Comparison of ENCODE assay signal across 11 cellular contexts in genomic region chr17:19383681-19384470, GRCh38. TPM values are rescaled to one million over a fixed set of nuclear protein-coding genes. Genes with fewer than 3 reads are reported as not detected.
DNase-seq lines count a peak whose midpoint lies in the region; ATAC-seq and TF ChIP-seq lines count a peak whose summit lies in the region.
"Had no signal": no experiment of that assay in that cellular context is flagged by ENCODE, and none has a peak within 500 bp of the region (broad histone marks: within the 10 kb centered on the region; RNA-seq: fewer than 3 reads in every experiment).

No MANE protein-coding gene starts in this region.

- no peak overlapping the region for H4K8ac ChIP-seq in trophoblast cell (ENCODE audit: low read depth, low read length)

- H3K36me3 ChIP-seq in gastroesophageal sphincter (peaks cover 0 to 48% of the 10 kb centered on the region in 2 donors), trophoblast cell (ENCODE audit: control insufficient read depth in 1 of 2, insufficient read depth in 2 of 2, low read length in 2 of 2) (peaks cover 57 to 64% of the 10 kb centered on the region in 2 experiments)

- H3K79me2 ChIP-seq in trophoblast cell (ENCODE audit: control insufficient read depth, insufficient read depth, low read length, poor library complexity): peaks cover 4% of the 10 kb centered on the region

- no peaks in the 10 kb centered on the region for H3K79me1 ChIP-seq in trophoblast cell (ENCODE audit: low read length)

- H3K4me3 ChIP-seq in gastroesophageal sphincter (no peak overlapping the region), trophoblast cell (ENCODE audit: low read depth, low read length) (no peak overlapping the region)

- no peak overlapping the region for H2AFZ ChIP-seq in trophoblast cell (ENCODE audit: insufficient read depth, low read length, poor library complexity)

- no peak overlapping the region for H3K9ac ChIP-seq in trophoblast cell (ENCODE audit: low read length)

- H3K27me3 ChIP-seq in gastroesophageal sphincter: no peaks in the 10 kb centered on the region
- no peaks in the 10 kb centered on the region for H3K27me3 ChIP-seq in trophoblast cell (ENCODE audit: insufficient read depth, low read length)

- H3K27ac ChIP-seq in gastroesophageal sphincter (peak overlapping the region; percentile 45 to 98 (median 96)), trophoblast cell (ENCODE audit: low read depth, low read length) (no peak overlapping the region)

- peak overlapping the region; percentile 17 for H3K4me3 Mint-ChIP-seq in natural killer cell
- no peak overlapping the region for H3K4me3 Mint-ChIP-seq in natural killer cell treated with Interleukin-12 subunit alpha and Interleukin-12 subunit beta and Interleukin-15 and Interleukin-18, amount 100 ng/mL, for 72 hours
- no peak overlapping the region for H3K4me3 Mint-ChIP-seq in osteocyte (ENCODE audit: unreplicated experiment)
- H3K4me3 Mint-ChIP-seq in naive thymus-derived CD8-positive, alpha-beta T cell: no peak overlapping the region
- H3K4me3 Mint-ChIP-seq: activated T-cell treated with anti-CD3 and anti-CD28 coated beads, Interleukin-2, amount 50 U/mL, for 72 hours had no signal

- no peaks in the 10 kb centered on the region for H3K9me3 ChIP-seq in gastroesophageal sphincter
- H3K9me3 ChIP-seq in trophoblast cell (ENCODE audit: insufficient read depth, low read depth, low read length): no peaks in the 10 kb centered on the region

- no peak for TF ChIP-seq EP300 in gastroesophageal sphincter (IDR thresholded peaks at IDR 0.05)

- POLR2A ChIA-PET in naive thymus-derived CD8-positive, alpha-beta T cell (lab: Charles Lee): interaction anchor here (0.6 kb wide), 1 partner anchor 16 kb away, joined by 6 read pairs; no protein-coding TSS in a partner anchor

- no peak overlapping the region for H3K4ac ChIP-seq in trophoblast cell (ENCODE audit: low read depth, low read length)

- no peak for TF ChIP-seq CTCF in natural killer cell (IDR thresholded peaks at IDR 0.05)
- TF ChIP-seq CTCF in gastroesophageal sphincter (IDR thresholded peaks at IDR 0.05): no peak
- TF ChIP-seq CTCF in osteocyte (IDR thresholded peaks at IDR 0.05): no peak

- ATAC-seq in natural killer cell: no peak
- no peak for ATAC-seq in natural killer cell treated with Interleukin-12 subunit alpha and Interleukin-12 subunit beta and Interleukin-15 and Interleukin-18, amount 100 ng/mL, for 72 hours
- ATAC-seq in gastroesophageal sphincter: no peak
- ATAC-seq in naive thymus-derived CD8-positive, alpha-beta T cell: no peak
- ATAC-seq: activated T-cell treated with anti-CD3 and anti-CD28 coated beads, Interleukin-2, amount 50 U/mL, for 72 hours had no signal

- H3K9me3 Mint-ChIP-seq in natural killer cell (no peaks in the 10 kb centered on the region), osteocyte (ENCODE audit: unreplicated experiment) (no peaks in the 10 kb centered on the region)
- H3K9me3 Mint-ChIP-seq in natural killer cell treated with Interleukin-12 subunit alpha and Interleukin-12 subunit beta and Interleukin-15 and Interleukin-18, amount 100 ng/mL, for 72 hours: no peaks in the 10 kb centered on the region
- no peaks in the 10 kb centered on the region for H3K9me3 Mint-ChIP-seq in naive thymus-derived CD8-positive, alpha-beta T cell
- H3K9me3 Mint-ChIP-seq: activated T-cell treated with anti-CD3 and anti-CD28 coated beads, Interleukin-2, amount 50 U/mL, for 72 hours had no signal

- H3K27ac Mint-ChIP-seq in natural killer cell: peak overlapping the region; percentile 71 to 80
- peak overlapping the region in 1 of 2 donors; percentile 12 for H3K27ac Mint-ChIP-seq in natural killer cell treated with Interleukin-12 subunit alpha and Interleukin-12 subunit beta and Interleukin-15 and Interleukin-18, amount 100 ng/mL, for 72 hours
- H3K27ac Mint-ChIP-seq in osteocyte (ENCODE audit: unreplicated experiment): peak overlapping the region; percentile 78
- peak overlapping the region in 4 of 10 donors; percentile 21 to 74 (median 52) for H3K27ac Mint-ChIP-seq in naive thymus-derived CD8-positive, alpha-beta T cell
- H3K27ac Mint-ChIP-seq: activated T-cell treated with anti-CD3 and anti-CD28 coated beads, Interleukin-2, amount 50 U/mL, for 72 hours had no signal

- H3K4me1 Mint-ChIP-seq in natural killer cell: peaks cover 15 to 46% of the 10 kb centered on the region in 2 donors
- H3K4me1 Mint-ChIP-seq in natural killer cell treated with Interleukin-12 subunit alpha and Interleukin-12 subunit beta and Interleukin-15 and Interleukin-18, amount 100 ng/mL, for 72 hours (ENCODE audit: low read depth in 2 of 2): peaks cover 21 to 30% of the 10 kb centered on the region in 2 donors
- H3K4me1 Mint-ChIP-seq in osteocyte (ENCODE audit: unreplicated experiment): peaks cover 57% of the 10 kb centered on the region
- peaks cover 14 to 25% (median 19%) of the 10 kb centered on the region in 4 donors for H3K4me1 Mint-ChIP-seq in naive thymus-derived CD8-positive, alpha-beta T cell

- H3K4me1 ChIP-seq in gastroesophageal sphincter (peaks cover 8 to 100% (median 68%) of the 10 kb centered on the region in 3 donors), trophoblast cell (ENCODE audit: control insufficient read depth in 1 of 2, insufficient read depth in 2 of 2, low read length in 2 of 2) (peaks cover 21 to 26% of the 10 kb centered on the region in 2 experiments)

- no peak overlapping the region for H4K91ac ChIP-seq in trophoblast cell (ENCODE audit: low read depth, low read length)

- no peak overlapping the region for H2BK12ac ChIP-seq in trophoblast cell (ENCODE audit: low read length)

- no peak overlapping the region for H3K23ac ChIP-seq in trophoblast cell (ENCODE audit: low read length)

- TF ChIP-seq POLR2A in gastroesophageal sphincter (IDR thresholded peaks at IDR 0.05): no peak

- 64% methylated on average over 3 of the region's 6 CpGs; no CpG with 5 or more reads in 1 of the 2 donors for WGBS in gastroesophageal sphincter (ENCODE audit: low coverage in 1 of 2), 2 donors
- no CpG with 5 or more reads among the region's 6 CpGs for WGBS in trophoblast cell (ENCODE audit: extremely low coverage, insufficient coverage, insufficient read length)

- no peak overlapping the region for H2BK5ac ChIP-seq in trophoblast cell (ENCODE audit: low read depth, low read length, poor library complexity)

- H4K12ac ChIP-seq in trophoblast cell (ENCODE audit: low read depth, low read length): no peak overlapping the region

- no peaks in the 10 kb centered on the region for H3K36me3 Mint-ChIP-seq in natural killer cell
- H3K36me3 Mint-ChIP-seq in natural killer cell treated with Interleukin-12 subunit alpha and Interleukin-12 subunit beta and Interleukin-15 and Interleukin-18, amount 100 ng/mL, for 72 hours: no peaks in the 10 kb centered on the region
- peaks cover 34% of the 10 kb centered on the region for H3K36me3 Mint-ChIP-seq in osteocyte (ENCODE audit: unreplicated experiment)
- peaks cover 0 to 23% (median 7%) of the 10 kb centered on the region in 3 donors for H3K36me3 Mint-ChIP-seq in naive thymus-derived CD8-positive, alpha-beta T cell

- in situ Hi-C loops in KBM-7 (cut with MboI; ENCODE audit: low pct_unique_long_range_greater_than_20kb, low sequenced_read_pairs): no loop called here

- H3K4me2 ChIP-seq in trophoblast cell (ENCODE audit: low read length): no peak overlapping the region

- H3K14ac ChIP-seq in trophoblast cell (ENCODE audit: low read length): no peak overlapping the region

- no peak overlapping the region for H2BK120ac ChIP-seq in trophoblast cell (ENCODE audit: insufficient read depth, low read length, poor library complexity)

- H2AK5ac ChIP-seq in trophoblast cell (ENCODE audit: low read length): no peak overlapping the region

- H3K27me3 Mint-ChIP-seq in natural killer cell (ENCODE audit: low read depth in 2 of 2) (peaks cover 0 to 3% of the 10 kb centered on the region in 2 donors), osteocyte (ENCODE audit: unreplicated experiment) (no peaks in the 10 kb centered on the region)
- peaks cover 0 to 2% of the 10 kb centered on the region in 2 donors for H3K27me3 Mint-ChIP-seq in natural killer cell treated with Interleukin-12 subunit alpha and Interleukin-12 subunit beta and Interleukin-15 and Interleukin-18, amount 100 ng/mL, for 72 hours
- peaks cover 0 to 8% (median 0%) of the 10 kb centered on the region in 5 donors for H3K27me3 Mint-ChIP-seq in naive thymus-derived CD8-positive, alpha-beta T cell
- H3K27me3 Mint-ChIP-seq: progenitor cell of endocrine pancreas had no signal

- H3K18ac ChIP-seq in trophoblast cell (ENCODE audit: low read length): no peak overlapping the region

- DNase-seq in natural killer cell (no peak), osteocyte (ENCODE audit: extremely low spot score, unreplicated experiment) (no peak), trophoblast cell (no peak), KBM-7 (no peak)
- DNase-seq in natural killer cell treated with Interleukin-12 subunit alpha and Interleukin-12 subunit beta and Interleukin-15 and Interleukin-18, amount 100 ng/mL, for 72 hours (ENCODE audit: low spot score): no peak
- DNase-seq in naive thymus-derived CD8-positive, alpha-beta T cell: no peak
- DNase-seq in activated naive CD4-positive, alpha-beta T cell treated with anti-CD3 and anti-CD28 coated beads, Interleukin-2, amount 50 U/mL, for 16 hours: no peak
- DNase-seq: activated T-cell treated with anti-CD3 and anti-CD28 coated beads, Interleukin-2, amount 50 U/mL, for 72 hours had no signal

- intact Hi-C loops in natural killer cell (cut with micrococcal nuclease): no loop called here

RNA-seq across cellular contexts. Expression of gene MFAP4, which starts 3.1 kb away (rescaled TPM):
- not detected for total RNA-seq in natural killer cell
- total RNA-seq in natural killer cell treated with Interleukin-12 subunit alpha and Interleukin-12 subunit beta and Interleukin-15 and Interleukin-18, amount 100 ng/mL, for 72 hours: not detected
- 100 to 1,000 TPM in 3 of 4 donors, 10 to 100 TPM in 1; 89.3 to 282 (median 165) TPM for total RNA-seq in gastroesophageal sphincter
- total RNA-seq in osteocyte: 73.4 and 85.8 TPM in 2 replicates
- 1.3 and 1.6 TPM in 2 replicates for polyA plus RNA-seq in trophoblast cell (2013)
- total RNA-seq in naive thymus-derived CD8-positive, alpha-beta T cell: not detected
- not detected for polyA plus RNA-seq in naive thymus-derived CD8-positive, alpha-beta T cell
- total RNA-seq: dermis microvascular lymphatic vessel endothelial cell had no signal

RNA-seq across cellular contexts. Expression of gene MAPK7, which starts 5.6 kb away (rescaled TPM):
- 10 to 100 TPM; 39.2 to 63.5 (median 54.1) TPM for total RNA-seq in natural killer cell
- 10 to 100 TPM; 28.7 to 29.8 TPM for total RNA-seq in natural killer cell treated with Interleukin-12 subunit alpha and Interleukin-12 subunit beta and Interleukin-15 and Interleukin-18, amount 100 ng/mL, for 72 hours
- total RNA-seq in gastroesophageal sphincter: 10 to 100 TPM; 11.7 to 43.0 (median 28.0) TPM
- 33.9 and 37.1 TPM in 2 replicates for total RNA-seq in osteocyte
- polyA plus RNA-seq in trophoblast cell (2013): 21.4 and 22.8 TPM in 2 replicates
- 10 to 100 TPM; 21.2 to 22.2 TPM for total RNA-seq in naive thymus-derived CD8-positive, alpha-beta T cell
- polyA plus RNA-seq in naive thymus-derived CD8-positive, alpha-beta T cell: 1 to 10 TPM; 2.9 to 7.7 (median 3.1) TPM

RNA-seq across cellular contexts. Expression of gene B9D1, which starts 21.4 kb away (rescaled TPM):
- total RNA-seq in natural killer cell (1 to 10 TPM; 3.1 to 7.5 (median 3.7) TPM), gastroesophageal sphincter (10 to 100 TPM; 10.5 to 30.2 (median 16.2) TPM), osteocyte (15.8 and 16.5 TPM in 2 replicates)
- 1 to 10 TPM; 2.2 to 4.9 TPM for total RNA-seq in natural killer cell treated with Interleukin-12 subunit alpha and Interleukin-12 subunit beta and Interleukin-15 and Interleukin-18, amount 100 ng/mL, for 72 hours
- polyA plus RNA-seq in trophoblast cell (2013): 7.2 and 7.3 TPM in 2 replicates
- total RNA-seq in naive thymus-derived CD8-positive, alpha-beta T cell: 1 to 10 TPM; 1.9 to 3.1 TPM
- polyA plus RNA-seq in naive thymus-derived CD8-positive, alpha-beta T cell: 1 to 10 TPM in 1 of 3 donors, under 1 TPM in 2; 0.75 to 1.8 (median 0.91) TPM

RNA-seq across cellular contexts. Expression of gene RNF112, which starts 27.2 kb away (rescaled TPM):
- total RNA-seq in natural killer cell: 1 to 10 TPM; 1.0 to 5.1 (median 5.0) TPM
- 1 to 10 TPM in 1 of 2 donors, under 1 TPM in 1; 0.14 to 1.1 TPM for total RNA-seq in natural killer cell treated with Interleukin-12 subunit alpha and Interleukin-12 subunit beta and Interleukin-15 and Interleukin-18, amount 100 ng/mL, for 72 hours
- 1 to 10 TPM; 1.4 to 7.6 (median 2.6) TPM for total RNA-seq in gastroesophageal sphincter
- 0.39 and 0.89 TPM in 2 replicates for total RNA-seq in osteocyte
- polyA plus RNA-seq in trophoblast cell (2013): 0.42 and 0.55 TPM in 2 replicates
- total RNA-seq in naive thymus-derived CD8-positive, alpha-beta T cell: 1 to 10 TPM; 1.3 to 2.2 TPM
- under 1 TPM in 1 of 3 donors, not detected in 2; 0.22 TPM for polyA plus RNA-seq in naive thymus-derived CD8-positive, alpha-beta T cell

Comparison
In these comparisons a context has a peak if more than half of its experiments do, and no peak if none do; other contexts are left out.
1. RNA of gene MFAP4, which starts 3.1 kb away (total RNA-seq): 89.3 to 282 TPM in gastroesophageal sphincter and 73.4 to 85.8 TPM in osteocyte; not detected in natural killer cell, not detected in natural killer cell treated with Interleukin-12 subunit alpha and Interleukin-12 subunit beta and Interleukin-15 and Interleukin-18, amount 100 ng/mL, for 72 hours and not detected in naive thymus-derived CD8-positive, alpha-beta T cell; every median in the first group is over 10 times any median in the second.